1 cellular context compared by ENCODE assay signal in the genomic region with DNA sequence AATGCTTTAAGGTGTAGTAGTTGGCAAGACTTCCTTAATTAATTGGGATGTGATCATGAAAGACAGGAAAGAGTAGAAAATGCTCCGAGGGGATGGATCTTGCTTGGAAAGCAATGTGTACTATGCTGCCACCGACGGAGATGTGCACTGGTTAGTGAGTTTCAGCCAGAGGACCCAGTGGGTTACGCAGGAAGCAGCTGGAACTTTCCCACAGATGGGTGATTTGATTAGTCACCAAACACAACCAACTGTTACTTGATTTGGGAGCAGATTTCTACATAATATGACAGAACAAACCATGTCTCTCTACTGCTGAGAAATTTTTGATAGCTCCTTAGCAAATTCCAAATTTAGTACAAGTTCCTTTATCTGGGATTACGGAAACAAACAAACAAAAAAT.
TF ChIP-seq lines count a peak whose summit lies in the region.

No MANE protein-coding gene starts in this region.

TF ChIP-seq in neural cell, 6 proteins besides CTCF, POLR2A, EP300 and RAD21 (continued from another document):
- no peak for TF ChIP-seq MXI1 (conservative IDR thresholded peaks at IDR 0.05; ENCODE audit: poor library complexity, severe bottlenecking)
